9 cellular contexts compared by ENCODE assay signal in genomic region chr16:85675528-85675927, GRCh38. TPM values are rescaled to one million over a fixed set of nuclear protein-coding genes. Genes with fewer than 3 reads are reported as not detected.
A peak's percentile ranks its signal among the peaks of the same experiment; 100 is the strongest.
DNase-seq lines count a peak whose midpoint lies in the region; ATAC-seq and TF ChIP-seq lines count a peak whose summit lies in the region.
"Had no signal": no experiment of that assay in that cellular context is flagged by ENCODE, and none has a peak within 500 bp of the region (broad histone marks: within the 10 kb centered on the region; RNA-seq: fewer than 3 reads in every experiment).

No MANE protein-coding gene starts in this region.

- H3K27ac Mint-ChIP-seq in activated CD4-positive, alpha-beta T cell treated with anti-CD3 and anti-CD28 coated beads for 36 hours = no peak overlapping the region
- H3K27ac Mint-ChIP-seq: stimulated activated naive B cell treated with anti-CD40 and anti-IgM and Interleukin-4, amounts not matched to agents 10 μg/mL and 1 μg/mL and 100 μg/mL, for 72 hours had no signal

- H3K9me3 ChIP-seq in A673 (ENCODE audit: low read depth, low read length, poor library complexity, severe bottlenecking) = no peaks in the 10 kb centered on the region

- intact Hi-C loops in A673 (cut with micrococcal nuclease; ENCODE audit: unreplicated experiment) = loop anchor here (1.0 kb wide), 1 partner anchor 43 kb away; no protein-coding TSS in a partner anchor
- intact Hi-C loops in activated CD4-positive, alpha-beta T cell treated with anti-CD3 and anti-CD28 coated beads for 36 hours (cut with DNase I, micrococcal nuclease) = no loop called here

- peaks cover 58% of the 10 kb centered on the region for H3K36me3 Mint-ChIP-seq in activated CD4-positive, alpha-beta T cell treated with anti-CD3 and anti-CD28 coated beads for 36 hours (ENCODE audit: low read depth)

- ATAC-seq in HG03175 (IDR thresholded peaks at IDR 0.05; ENCODE audit: unreplicated experiment) (no peak), HG03108 (IDR thresholded peaks at IDR 0.05; ENCODE audit: unreplicated experiment) (no peak)
- no peak for ATAC-seq in activated CD4-positive, alpha-beta T cell treated with anti-CD3 and anti-CD28 coated beads for 36 hours

- POLR2A ChIA-PET in A673 (lab: Charles Lee; ENCODE audit: low non-redundant PET) = no interaction called here
- POLR2A ChIA-PET in activated CD4-positive, alpha-beta T cell treated with anti-CD3 and anti-CD28 coated beads for 36 hours (lab: Charles Lee) = no interaction called here

- TF ChIP-seq CTCF in A673 (conservative IDR thresholded peaks at IDR 0.05; ENCODE audit: low read depth, low read length) (peak; percentile 56), GM12864 (IDR thresholded peaks at IDR 0.05; ENCODE audit: low read depth, low read length, missing control alignments) (peak; percentile 36)

- H3K4me1 ChIP-seq in A673 (ENCODE audit: insufficient read depth, low read length, poor library complexity, severe bottlenecking) = peaks cover 15% of the 10 kb centered on the region

- H3K9me3 Mint-ChIP-seq in activated CD4-positive, alpha-beta T cell treated with anti-CD3 and anti-CD28 coated beads for 36 hours (ENCODE audit: low read depth) = no peaks in the 10 kb centered on the region
- H3K9me3 Mint-ChIP-seq: stimulated activated naive B cell treated with anti-CD40 and anti-IgM and Interleukin-4, amounts not matched to agents 10 μg/mL and 1 μg/mL and 100 μg/mL, for 72 hours had no signal

- H3K27me3 Mint-ChIP-seq in activated CD4-positive, alpha-beta T cell treated with anti-CD3 and anti-CD28 coated beads for 36 hours = no peaks in the 10 kb centered on the region
- H3K27me3 Mint-ChIP-seq: stimulated activated naive B cell treated with anti-CD40 and anti-IgM and Interleukin-4, amounts not matched to agents 10 μg/mL and 1 μg/mL and 100 μg/mL, for 72 hours had no signal

- TSS peak; percentile 13 for BruUV-seq in A673 (replicated peaks; lab: Mats Ljungman, UMichigan)

- CTCF ChIA-PET in A673 (lab: Charles Lee) = no interaction called here
- CTCF ChIA-PET in activated CD4-positive, alpha-beta T cell treated with anti-CD3 and anti-CD28 coated beads for 36 hours (lab: Charles Lee) = interaction anchor here (0.5 to 1.9 kb wide), 3 partner anchors 60 to 259 kb away, joined by 3 to 7 read pairs (median 3); no protein-coding TSS in a partner anchor

- peaks cover 94% of the 10 kb centered on the region for H3K36me3 ChIP-seq in A673 (ENCODE audit: insufficient read depth, low read length, poor library complexity, severe bottlenecking)

- H3K27me3 ChIP-seq in A673 (replicated peaks; ENCODE audit: insufficient read depth, low read depth, low read length, poor library complexity) = no peaks in the 10 kb centered on the region

- peak; percentile 48 for DNase-seq in A673 (ENCODE audit: low spot score)
- no peak for DNase-seq in GM12864 (ENCODE audit: low read depth)
- peak; percentile 54 for DNase-seq in RKO (ENCODE audit: low spot score)
- peak; percentile 48 for DNase-seq in fibroblast of peridontal ligament (ENCODE audit: extremely low read depth)
- DNase-seq in activated CD4-positive, alpha-beta T cell treated with anti-CD3 and anti-CD28 coated beads for 36 hours = no peak
- no peak for DNase-seq in COLO668 (lab: John Stamatoyannopoulos, UW; ENCODE audit: unreplicated experiment)
- DNase-seq: stimulated activated naive B cell treated with anti-CD40 and anti-IgM and Interleukin-4, amounts not matched to agents 10 μg/mL and 1 μg/mL and 100 μg/mL, for 72 hours had no signal

- H3K27ac ChIP-seq in A673 (ENCODE audit: low read depth, low read length, poor library complexity, severe bottlenecking) = no peak overlapping the region

- H3K4me1 Mint-ChIP-seq in activated CD4-positive, alpha-beta T cell treated with anti-CD3 and anti-CD28 coated beads for 36 hours = peaks cover 7% of the 10 kb centered on the region

- no peak overlapping the region for H3K4me3 Mint-ChIP-seq in activated CD4-positive, alpha-beta T cell treated with anti-CD3 and anti-CD28 coated beads for 36 hours
- H3K4me3 Mint-ChIP-seq: stimulated activated naive B cell treated with anti-CD40 and anti-IgM and Interleukin-4, amounts not matched to agents 10 μg/mL and 1 μg/mL and 100 μg/mL, for 72 hours had no signal

- H3K4me3 ChIP-seq in A673 (ENCODE audit: low read depth, low read length, poor library complexity, severe bottlenecking) = no peak overlapping the region
- no peak overlapping the region for H3K4me3 ChIP-seq in GM12864 (ENCODE audit: low read depth, low read length)

RNA-seq across cellular contexts. Expression of gene GINS2, which starts 13.2 kb away (rescaled TPM):
- 70.5 and 71.9 TPM in 2 replicates for total RNA-seq in A673 (2021)
- total RNA-seq in activated CD4-positive, alpha-beta T cell treated with anti-CD3 and anti-CD28 coated beads for 36 hours = 10 to 100 TPM; 86.4 to 87.5 TPM

Comparison
In these comparisons a context has a peak if more than half of its experiments do, and no peak if none do; other contexts are left out.
1. DNase-seq: peak in A673 (single experiment), RKO (single experiment) and fibroblast of peridontal ligament (single experiment); none in GM12864 (single experiment), activated CD4-positive, alpha-beta T cell treated with anti-CD3 and anti-CD28 coated beads for 36 hours (single experiment) and COLO668 (single experiment).